ENCODE assay signal across 15 cellular contexts in genomic region chr4:104351696-104352095, GRCh38.
DNase-seq lines count a peak whose midpoint lies in the region; ATAC-seq and TF ChIP-seq lines count a peak whose summit lies in the region.
"Had no signal": no experiment of that assay in that cellular context is flagged by ENCODE, and none has a peak within 500 bp of the region (broad histone marks: within the 10 kb centered on the region; RNA-seq: fewer than 3 reads in every experiment).

No MANE protein-coding gene starts in this region.

- DNase-seq in H4 (ENCODE audit: low spot score) (peak; percentile 9), M059J (ENCODE audit: low read depth) (peak; percentile 0), astrocyte of the hippocampus (ENCODE audit: low read depth, low spot score) (peak; percentile 20), islet precursor cell (peak; percentile 77), right atrium auricular region (ENCODE audit: low spot score) (no peak), dedifferentiated amniotic fluid mesenchymal stem cell (ENCODE audit: extremely low spot score) (no peak), lower leg skin (ENCODE audit: low spot score in 2 of 2) (no peak)
- DNase-seq: BE2C; C1 segment of cervical spinal cord; CD4-positive, CD25-positive, alpha-beta regulatory T cell; CD8-positive, alpha-beta memory T cell; COR-L47; DMS 273 treated with DMSO at 0.1 percent for 48 hours; HCEC 1CT had no signal

- peaks cover 0 to 33% of the 10 kb centered on the region in 2 donors for H3K9me3 ChIP-seq in right atrium auricular region
- H3K9me3 ChIP-seq: BE2C had no signal

- TF ChIP-seq CTCF in right atrium auricular region (IDR thresholded peaks at IDR 0.05) (no peak), lower leg skin (IDR thresholded peaks at IDR 0.05) (no peak)

- H3K27me3 ChIP-seq in right atrium auricular region, result no peaks in the 10 kb centered on the region
- H3K27me3 ChIP-seq: BE2C had no signal

- no peak for ATAC-seq in stimulated activated memory B cell treated with anti-CD40 and anti-IgM and Interleukin-4, amounts not matched to agents 10 μg/mL and 1 μg/mL and 100 μg/mL, for 72 hours

- no peaks in the 10 kb centered on the region for H3K36me3 ChIP-seq in right atrium auricular region
- H3K36me3 ChIP-seq: BE2C had no signal

- H3K4me1 ChIP-seq in right atrium auricular region, result no peaks in the 10 kb centered on the region
- H3K4me1 ChIP-seq: BE2C had no signal

- H3K4me3 Mint-ChIP-seq in stimulated activated memory B cell treated with anti-CD40 and anti-IgM and Interleukin-4, amounts not matched to agents 10 μg/mL and 1 μg/mL and 100 μg/mL, for 72 hours, result no peak overlapping the region
- H3K4me3 Mint-ChIP-seq: CD4-positive, CD25-positive, alpha-beta regulatory T cell; CD8-positive, alpha-beta memory T cell had no signal

- peaks cover 12% of the 10 kb centered on the region for H3K9me3 Mint-ChIP-seq in stimulated activated memory B cell treated with anti-CD40 and anti-IgM and Interleukin-4, amounts not matched to agents 10 μg/mL and 1 μg/mL and 100 μg/mL, for 72 hours

- WGBS in lower leg skin, 2 donors, result 75 to 85% methylated on average over 3 of the region's 3 CpGs

- H3K36me3 Mint-ChIP-seq in stimulated activated memory B cell treated with anti-CD40 and anti-IgM and Interleukin-4, amounts not matched to agents 10 μg/mL and 1 μg/mL and 100 μg/mL, for 72 hours, result no peaks in the 10 kb centered on the region
- H3K36me3 Mint-ChIP-seq: CD4-positive, CD25-positive, alpha-beta regulatory T cell had no signal

- H3K4me3 ChIP-seq in right atrium auricular region (no peak overlapping the region), lower leg skin (ENCODE audit: low read depth, poor library complexity, severe bottlenecking) (no peak overlapping the region)

- no peak for TF ChIP-seq POLR2A in lower leg skin (IDR thresholded peaks at IDR 0.05)

- H3K4me1 Mint-ChIP-seq in stimulated activated memory B cell treated with anti-CD40 and anti-IgM and Interleukin-4, amounts not matched to agents 10 μg/mL and 1 μg/mL and 100 μg/mL, for 72 hours, result no peaks in the 10 kb centered on the region
- H3K4me1 Mint-ChIP-seq: CD4-positive, CD25-positive, alpha-beta regulatory T cell; CD8-positive, alpha-beta memory T cell had no signal

- H3K27me3 Mint-ChIP-seq in stimulated activated memory B cell treated with anti-CD40 and anti-IgM and Interleukin-4, amounts not matched to agents 10 μg/mL and 1 μg/mL and 100 μg/mL, for 72 hours, result no peaks in the 10 kb centered on the region
- H3K27me3 Mint-ChIP-seq: CD4-positive, CD25-positive, alpha-beta regulatory T cell had no signal

- intact Hi-C loops in lower leg skin (cut with DNase I; ENCODE audit: low total_unique reads), result no loop called here

- no peak overlapping the region for H3K27ac Mint-ChIP-seq in stimulated activated memory B cell treated with anti-CD40 and anti-IgM and Interleukin-4, amounts not matched to agents 10 μg/mL and 1 μg/mL and 100 μg/mL, for 72 hours
- H3K27ac Mint-ChIP-seq: CD8-positive, alpha-beta memory T cell had no signal

- H3K27ac ChIP-seq in right atrium auricular region, result no peak overlapping the region

Comparison
In these comparisons a context has a peak if more than half of its experiments do, and no peak if none do; other contexts are left out.
1. DNase-seq: peak in H4 (single experiment), M059J (single experiment), astrocyte of the hippocampus (single experiment) and islet precursor cell (single experiment); none in right atrium auricular region (single experiment), dedifferentiated amniotic fluid mesenchymal stem cell (single experiment) and lower leg skin (0 of 2).